ENCODE assay signal across 8 cellular contexts in the genomic region with DNA sequence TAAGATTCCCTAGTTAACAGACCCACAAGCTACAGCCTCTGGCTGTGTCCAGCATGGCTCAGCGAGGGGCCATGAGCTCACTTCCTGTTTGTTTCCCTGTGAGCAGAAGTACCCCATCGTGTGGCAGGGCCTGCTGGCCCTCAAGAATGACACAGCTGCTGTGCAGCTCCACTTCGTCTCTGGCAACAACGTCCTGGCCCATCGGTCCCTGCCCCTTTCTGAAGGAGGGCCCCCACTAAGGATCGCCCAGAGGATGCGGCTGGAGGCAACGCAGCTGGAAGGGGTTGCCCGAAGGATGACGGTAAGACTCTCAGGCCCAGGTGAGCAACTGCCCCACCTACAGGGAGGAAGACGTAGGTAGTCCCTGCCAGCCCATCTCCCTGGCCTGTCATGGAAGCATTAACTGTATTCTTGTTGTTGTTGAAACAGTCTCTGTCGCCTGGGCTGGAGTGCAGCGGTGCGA. TPM values are rescaled to one million over a fixed set of nuclear protein-coding genes. Genes with fewer than 3 reads are reported as not detected.
A peak's percentile ranks its signal among the peaks of the same experiment; 100 is the strongest.
DNase-seq lines count a peak whose midpoint lies in the region; ATAC-seq and TF ChIP-seq lines count a peak whose summit lies in the region.

No MANE protein-coding gene starts in this region.

- intact Hi-C loops in uterus (cut with DNase I; ENCODE audit: low total_unique reads) = no loop called here

- DNase-seq in NOMO-1 treated with DMSO at 0.1 percent for 48 hours (lab: John Stamatoyannopoulos, UW; ENCODE audit: unreplicated experiment) = peak; percentile 18
- DNase-seq in NOMO-1 treated with dmso at 0.1 percent for 144 hours (lab: John Stamatoyannopoulos, UW; ENCODE audit: unreplicated experiment) = no peak
- no peak for DNase-seq in RWPE2 (ENCODE audit: low spot score)
- no peak for DNase-seq in epithelial cell of prostate (ENCODE audit: low read depth, low spot score)
- peak; percentile 77 for DNase-seq in smooth muscle cell of the brain vasculature (ENCODE audit: low read depth, low spot score)
- DNase-seq in activated gamma-delta T cell treated with Interleukin-2 at 50 U/mL for 16 hours = no peak
- DNase-seq in uterus = no peak

- H3K36me3 ChIP-seq in RWPE2 (ENCODE audit: low read depth) (peaks cover 92% of the 10 kb centered on the region), uterus (no peaks in the 10 kb centered on the region)

- TF ChIP-seq CTCF in RWPE2 (IDR thresholded peaks at IDR 0.05; ENCODE audit: poor library complexity, severe bottlenecking) (no peak), uterus (IDR thresholded peaks at IDR 0.05) (no peak)

- H3K9me3 ChIP-seq in RWPE2 (ENCODE audit: severe bottlenecking) (no peaks in the 10 kb centered on the region), uterus (no peaks in the 10 kb centered on the region)

- H3K27me3 ChIP-seq in RWPE2 (ENCODE audit: insufficient read depth, poor library complexity, severe bottlenecking) = no peaks in the 10 kb centered on the region
- H3K27me3 ChIP-seq in uterus = no peaks in the 10 kb centered on the region

- no peak overlapping the region for H3K4me3 ChIP-seq in RWPE2 (ENCODE audit: severe bottlenecking)
- H3K4me3 ChIP-seq in uterus = no peak overlapping the region

- peak overlapping the region; percentile 36 for H3K27ac ChIP-seq in RWPE2 (ENCODE audit: poor library complexity, severe bottlenecking)
- H3K27ac ChIP-seq in epithelial cell of prostate = peak overlapping the region; percentile 16
- H3K27ac ChIP-seq in uterus = peak overlapping the region in 1 of 2 donors; percentile 4

- ATAC-seq in RWPE2 (ENCODE audit: low read depth) = no peak
- ATAC-seq in HG03025 (IDR thresholded peaks at IDR 0.05; ENCODE audit: low FRiP score, unreplicated experiment) = no peak

- H3K4me1 ChIP-seq in RWPE2 (ENCODE audit: insufficient read depth, poor library complexity, severe bottlenecking) = no peaks in the 10 kb centered on the region
- no peaks in the 10 kb centered on the region for H3K4me1 ChIP-seq in uterus

- TF ChIP-seq POLR2A in uterus (IDR thresholded peaks at IDR 0.05) = no peak

RNA-seq across cellular contexts. Expression of a gene that starts 38.2 kb away (rescaled TPM):
- total RNA-seq in uterus = 100 to 1,000 TPM in 1 of 4 donors, 10 to 100 TPM in 3; 21.3 to 120 (median 70.0) TPM

Comparison
In these comparisons a context has a peak if more than half of its experiments do, and no peak if none do; other contexts are left out.
1. DNase-seq: peak in NOMO-1 treated with DMSO at 0.1 percent for 48 hours (single experiment) and smooth muscle cell of the brain vasculature (single experiment); none in NOMO-1 treated with dmso at 0.1 percent for 144 hours (single experiment), RWPE2 (single experiment), epithelial cell of prostate (single experiment), activated gamma-delta T cell treated with Interleukin-2 at 50 U/mL for 16 hours (single experiment) and uterus (0 of 2).